Comparison of ENCODE assay signal across 35 cellular contexts in genomic region chr9:74985041-74985440, GRCh38.
"Had no signal": no experiment of that assay in that cellular context is flagged by ENCODE, and none has a peak within 500 bp of the region (broad histone marks: within the 10 kb centered on the region; RNA-seq: fewer than 3 reads in every experiment).

No MANE protein-coding gene starts in this region.

- H3K9me3 ChIP-seq: adrenal gland, body of pancreas, breast epithelium, MG63, Peyer's patch, SJCRH30 had no signal

- H3K9me3 Mint-ChIP-seq: activated CD4-positive, alpha-beta T cell treated with anti-CD3 and anti-CD28 coated beads, Interleukin-2, amount 10 ng/mL, durations not matched to agents 24 days and 14 days; activated CD8-positive, alpha-beta T cell treated with anti-CD3 and anti-CD28 coated beads for 36 hours; activated naive CD4-positive, alpha-beta T cell treated with anti-CD3 and anti-CD28 coated beads for 36 hours; activated naive CD4-positive, alpha-beta T cell treated with anti-CD3 and anti-CD28 coated beads, Interleukin-2, amount 50 U/mL, for 72 hours; activated T-cell treated with anti-CD3 and anti-CD28 coated beads, Interleukin-2, amount 50 U/mL, for 24 hours; activated T-helper 1 cell treated with anti-CD3 and anti-CD28 coated beads, Interleukin-12 subunit alpha, Interleukin-12 subunit beta, Interleukin-2, Interleukin-4 antibody, amounts not matched to agents 30 ng/mL and 10 ng/mL and 1 ng/mL, durations not matched to agents 14 hours and 24 hours and 36 hours had no signal

- H3K4me1 ChIP-seq: adrenal gland, body of pancreas, breast epithelium, Peyer's patch, SJCRH30 had no signal

- H3K4me3 ChIP-seq: adrenal gland, body of pancreas, breast epithelium, MG63, Peyer's patch, SJCRH30, SK-N-MC had no signal

- H3K36me3 ChIP-seq: adrenal gland, breast epithelium, MG63, Peyer's patch had no signal

- DNase-seq: activated CD4-positive, alpha-beta T cell treated with anti-CD3 and anti-CD28 coated beads for 1 hour; activated CD4-positive, alpha-beta T cell treated with anti-CD3 and anti-CD28 coated beads, Interleukin-2, amount 50 U/mL, for 4 hours; activated CD4-positive, CD25-positive, alpha-beta regulatory T cell; activated CD8-positive, alpha-beta T cell treated with anti-CD3 and anti-CD28 coated beads for 36 hours; activated gamma-delta T cell treated with Interleukin-2 at 50 U/mL for 16 hours; activated naive CD4-positive, alpha-beta T cell treated with anti-CD3 and anti-CD28 coated beads for 36 hours; activated T-cell treated with anti-CD3 and anti-CD28 coated beads, Interleukin-2, amount 50 U/mL, for 24 hours; body of pancreas; caudate nucleus; Karpas-422; KBM-7; MG63; MV-4-11; NCI-H1092; NCI-H1436 treated with DMSO at 0.1 percent for 48 hours; NCI-H1694 treated with DMSO at 0.1 percent for 48 hours; NCI-H2029; NCI-H510A; NCI-H526; NCI-H748 treated with DMSO at 0.1 percent for 48 hours; NK-92 treated with Interleukin-12 subunit alpha and Interleukin-12 subunit beta, amount 100 ng/mL, for 24 hours; PC-3; Peyer's patch; Right ventricle myocardium superior; RPMI8226; SJCRH30; T1000; WERI-Rb-1 had no signal

- H3K27me3 ChIP-seq: adrenal gland, body of pancreas, breast epithelium, MG63, Peyer's patch, SJCRH30 had no signal

- H3K4me3 Mint-ChIP-seq: activated CD4-positive, alpha-beta T cell treated with anti-CD3 and anti-CD28 coated beads, Interleukin-2, amount 10 ng/mL, durations not matched to agents 24 days and 14 days; activated CD8-positive, alpha-beta T cell treated with anti-CD3 and anti-CD28 coated beads for 36 hours; activated naive CD4-positive, alpha-beta T cell treated with anti-CD3 and anti-CD28 coated beads for 36 hours; activated T-cell treated with anti-CD3 and anti-CD28 coated beads, Interleukin-2, amount 50 U/mL, for 24 hours; activated T-helper 1 cell treated with anti-CD3 and anti-CD28 coated beads, Interleukin-12 subunit alpha, Interleukin-12 subunit beta, Interleukin-2, Interleukin-4 antibody, amounts not matched to agents 30 ng/mL and 10 ng/mL and 1 ng/mL, durations not matched to agents 14 hours and 24 hours and 36 hours had no signal

- H3K4me1 Mint-ChIP-seq: activated CD4-positive, alpha-beta T cell treated with anti-CD3 and anti-CD28 coated beads, Interleukin-2, amount 10 ng/mL, durations not matched to agents 24 days and 14 days had no signal

- H3K27me3 Mint-ChIP-seq: activated CD4-positive, alpha-beta T cell treated with anti-CD3 and anti-CD28 coated beads, Interleukin-2, amount 10 ng/mL, durations not matched to agents 24 days and 14 days; activated CD8-positive, alpha-beta T cell treated with anti-CD3 and anti-CD28 coated beads for 36 hours; activated T-cell treated with anti-CD3 and anti-CD28 coated beads, Interleukin-2, amount 50 U/mL, for 24 hours had no signal

- FAIRE-seq: astrocyte had no signal

- H3K27ac ChIP-seq: adrenal gland, body of pancreas, breast epithelium, Peyer's patch, SJCRH30, SK-N-MC, WERI-Rb-1 had no signal

- H3K27ac Mint-ChIP-seq: activated CD4-positive, alpha-beta T cell treated with anti-CD3 and anti-CD28 coated beads, Interleukin-2, amount 10 ng/mL, durations not matched to agents 24 days and 14 days; activated CD8-positive, alpha-beta T cell treated with anti-CD3 and anti-CD28 coated beads for 36 hours; activated naive CD4-positive, alpha-beta T cell treated with anti-CD3 and anti-CD28 coated beads for 36 hours; activated naive CD4-positive, alpha-beta T cell treated with anti-CD3 and anti-CD28 coated beads, Interleukin-2, amount 50 U/mL, for 72 hours; activated T-cell treated with anti-CD3 and anti-CD28 coated beads, Interleukin-2, amount 50 U/mL, for 24 hours; activated T-helper 1 cell treated with anti-CD3 and anti-CD28 coated beads, Interleukin-12 subunit alpha, Interleukin-12 subunit beta, Interleukin-2, Interleukin-4 antibody, amounts not matched to agents 30 ng/mL and 10 ng/mL and 1 ng/mL, durations not matched to agents 14 hours and 24 hours and 36 hours had no signal

- ATAC-seq: activated CD8-positive, alpha-beta T cell treated with anti-CD3 and anti-CD28 coated beads for 36 hours; activated naive CD4-positive, alpha-beta T cell treated with anti-CD3 and anti-CD28 coated beads, Interleukin-2, amount 50 U/mL, for 72 hours; body of pancreas; PC-3 had no signal
